8 cellular contexts compared by ENCODE assay signal in the genomic region with DNA sequence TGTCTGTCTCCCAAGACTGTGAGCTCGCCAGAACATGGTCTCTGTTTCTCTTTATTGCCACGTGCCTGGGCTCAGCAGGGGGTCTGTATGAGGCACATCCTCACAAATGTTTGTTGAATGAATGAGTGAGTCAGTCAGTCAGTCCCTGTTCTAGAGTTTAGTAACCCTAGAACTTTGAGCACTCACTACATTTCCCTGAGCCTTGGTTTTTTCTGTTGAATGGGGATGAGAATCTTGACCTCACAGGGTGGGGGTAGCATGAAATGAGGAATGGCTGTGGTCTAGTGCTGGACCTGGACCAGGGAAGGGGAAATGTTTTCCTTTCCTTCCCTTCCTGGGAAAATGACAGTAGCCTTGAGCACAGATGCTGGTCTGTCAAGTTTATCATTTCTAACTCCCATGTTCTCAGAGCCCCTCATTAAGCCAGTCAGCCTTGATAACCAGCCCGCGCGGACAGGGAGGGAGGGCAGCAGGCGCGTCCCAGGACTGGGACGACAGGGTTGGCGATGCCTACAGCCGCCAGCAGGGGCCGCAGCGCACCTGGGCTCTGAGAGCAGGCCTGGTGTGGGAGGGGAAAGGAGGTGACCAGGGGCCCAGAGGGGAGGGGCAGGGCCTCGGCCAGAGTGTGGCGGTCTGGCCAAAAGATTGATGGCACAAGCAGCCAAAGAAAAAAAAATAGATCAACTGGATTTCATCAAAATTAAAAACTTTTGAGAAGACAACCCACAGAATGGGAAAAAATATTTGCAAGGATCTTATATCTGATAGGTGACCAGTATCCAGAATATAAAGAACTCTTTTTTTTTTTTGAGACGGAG. TPM values are rescaled to one million over a fixed set of nuclear protein-coding genes. Genes with fewer than 3 reads are reported as not detected.
DNase-seq lines count a peak whose midpoint lies in the region; ATAC-seq and TF ChIP-seq lines count a peak whose summit lies in the region.

No MANE protein-coding gene starts in this region.

- no peaks in the 10 kb centered on the region for H3K27me3 Mint-ChIP-seq in activated T-helper 2 cell treated with anti-CD3 and anti-CD28 coated beads, Interferon-gamma antibody, Interleukin-2, Interleukin-4, amounts not matched to agents 10 μg/mL and 5 μg/mL and 100 μg/mL, durations not matched to agents 14 hours and 24 hours and 36 hours (ENCODE audit: low read depth)

- ATAC-seq in GM21381 (IDR thresholded peaks at IDR 0.05; ENCODE audit: unreplicated experiment) = peak; percentile 89

- intact Hi-C loops in activated T-helper 2 cell treated with anti-CD3 and anti-CD28 coated beads, Interferon-gamma antibody, Interleukin-2, Interleukin-4, amounts not matched to agents 10 μg/mL and 5 μg/mL and 100 μg/mL, durations not matched to agents 14 hours and 24 hours and 36 hours (cut with micrococcal nuclease) = loop anchor here (2.0 to 10.0 kb wide), 4 partner anchors 143 to 805 kb away; a partner anchor contains a TSS

- DNase-seq in D341Med (ENCODE audit: low spot score) = peak; percentile 91
- DNase-seq in HUDEP-2 (lab: John Stamatoyannopoulos, UW; ENCODE audit: unreplicated experiment in 76 of 76) = peak in 65 of 76 experiments; percentile 2 to 81 (median 50)
- DNase-seq in RKO (ENCODE audit: low spot score) = peak; percentile 84
- DNase-seq in activated T-helper 2 cell treated with anti-CD3 and anti-CD28 coated beads, Interferon-gamma antibody, Interleukin-2, Interleukin-4, amounts not matched to agents 10 μg/mL and 5 μg/mL and 100 μg/mL, durations not matched to agents 14 hours and 24 hours and 36 hours (ENCODE audit: low spot score) = peak; percentile 60
- peak; percentile 66 for DNase-seq in fibroblast of the aortic adventitia (ENCODE audit: low read depth)
- peak; percentile 45 for DNase-seq in non-pigmented ciliary epithelial cell (ENCODE audit: low read depth)
- peak; percentile 84 for DNase-seq in superior temporal gyrus (ENCODE audit: extremely low spot score)

- no peak overlapping the region for H3K4me3 Mint-ChIP-seq in activated T-helper 2 cell treated with anti-CD3 and anti-CD28 coated beads, Interferon-gamma antibody, Interleukin-2, Interleukin-4, amounts not matched to agents 10 μg/mL and 5 μg/mL and 100 μg/mL, durations not matched to agents 14 hours and 24 hours and 36 hours (ENCODE audit: low read depth)

- H3K4me1 Mint-ChIP-seq in activated T-helper 2 cell treated with anti-CD3 and anti-CD28 coated beads, Interferon-gamma antibody, Interleukin-2, Interleukin-4, amounts not matched to agents 10 μg/mL and 5 μg/mL and 100 μg/mL, durations not matched to agents 14 hours and 24 hours and 36 hours (ENCODE audit: low read depth) = peaks cover 22% of the 10 kb centered on the region

- peak overlapping the region; percentile 53 for H3K27ac Mint-ChIP-seq in activated T-helper 2 cell treated with anti-CD3 and anti-CD28 coated beads, Interferon-gamma antibody, Interleukin-2, Interleukin-4, amounts not matched to agents 10 μg/mL and 5 μg/mL and 100 μg/mL, durations not matched to agents 14 hours and 24 hours and 36 hours

- peak; percentile 99 for TF ChIP-seq CTCF in fibroblast of the aortic adventitia (IDR thresholded peaks at IDR 0.05; ENCODE audit: insufficient read depth, low read length)

- no peaks in the 10 kb centered on the region for H3K9me3 Mint-ChIP-seq in activated T-helper 2 cell treated with anti-CD3 and anti-CD28 coated beads, Interferon-gamma antibody, Interleukin-2, Interleukin-4, amounts not matched to agents 10 μg/mL and 5 μg/mL and 100 μg/mL, durations not matched to agents 14 hours and 24 hours and 36 hours

- H3K36me3 Mint-ChIP-seq in activated T-helper 2 cell treated with anti-CD3 and anti-CD28 coated beads, Interferon-gamma antibody, Interleukin-2, Interleukin-4, amounts not matched to agents 10 μg/mL and 5 μg/mL and 100 μg/mL, durations not matched to agents 14 hours and 24 hours and 36 hours (ENCODE audit: low read depth) = no peaks in the 10 kb centered on the region

- H3K4me3 ChIP-seq in fibroblast of the aortic adventitia (ENCODE audit: low read depth, low read length) = no peak overlapping the region

RNA-seq across cellular contexts. Expression of a gene that starts 24.1 kb away (rescaled TPM):
- 1.2 and 1.6 TPM in 2 replicates for total RNA-seq in activated T-helper 2 cell treated with anti-CD3 and anti-CD28 coated beads, Interferon-gamma antibody, Interleukin-2, Interleukin-4, amounts not matched to agents 10 μg/mL and 5 μg/mL and 100 μg/mL, durations not matched to agents 14 hours and 24 hours and 36 hours
- total RNA-seq in fibroblast of the aortic adventitia (ENCODE audit: low replicate concordance) = not detected in 2 replicates

RNA-seq across cellular contexts. Expression of a gene that starts 25.8 kb away (rescaled TPM):
- total RNA-seq in activated T-helper 2 cell treated with anti-CD3 and anti-CD28 coated beads, Interferon-gamma antibody, Interleukin-2, Interleukin-4, amounts not matched to agents 10 μg/mL and 5 μg/mL and 100 μg/mL, durations not matched to agents 14 hours and 24 hours and 36 hours = 113 and 114 TPM in 2 replicates
- 1.9 and 14.6 TPM in 2 replicates for total RNA-seq in fibroblast of the aortic adventitia (ENCODE audit: low replicate concordance)
